8 cellular contexts compared by ENCODE assay signal in genomic region chr2:171811229-171811628, GRCh38.
A peak's percentile ranks its signal among the peaks of the same experiment; 100 is the strongest.
DNase-seq lines count a peak whose midpoint lies in the region; ATAC-seq and TF ChIP-seq lines count a peak whose summit lies in the region.

No MANE protein-coding gene starts in this region.

- H3K27me3 Mint-ChIP-seq in CD4-positive, alpha-beta T cell, result no peaks in the 10 kb centered on the region

- H3K27me3 ChIP-seq in CD4-positive, alpha-beta T cell (ENCODE audit: control insufficient read depth, insufficient read depth, low read length), result no peaks in the 10 kb centered on the region
- H3K27me3 ChIP-seq in hepatocyte, result no peaks in the 10 kb centered on the region

- H2AFZ ChIP-seq in hepatocyte, result no peak overlapping the region

- H3K4me3 Mint-ChIP-seq in CD4-positive, alpha-beta T cell, result no peak overlapping the region
- no peak overlapping the region for H3K4me3 Mint-ChIP-seq in stimulated activated effector memory CD8-positive, alpha-beta T cell treated with anti-CD3 and anti-CD28 coated beads, Interleukin-12 subunit alpha, Interleukin-12 subunit beta, amount 100 ng/mL, for 72 hours

- H3K4me1 Mint-ChIP-seq in CD4-positive, alpha-beta T cell (ENCODE audit: low read depth), result no peaks in the 10 kb centered on the region
- no peaks in the 10 kb centered on the region for H3K4me1 Mint-ChIP-seq in stimulated activated effector memory CD8-positive, alpha-beta T cell treated with anti-CD3 and anti-CD28 coated beads, Interleukin-12 subunit alpha, Interleukin-12 subunit beta, amount 100 ng/mL, for 72 hours

- no peak overlapping the region for H3K27ac Mint-ChIP-seq in CD4-positive, alpha-beta T cell
- no peak overlapping the region for H3K27ac Mint-ChIP-seq in stimulated activated effector memory CD8-positive, alpha-beta T cell treated with anti-CD3 and anti-CD28 coated beads, Interleukin-12 subunit alpha, Interleukin-12 subunit beta, amount 100 ng/mL, for 72 hours

- H3K9me3 Mint-ChIP-seq in CD4-positive, alpha-beta T cell, result no peaks in the 10 kb centered on the region
- no peaks in the 10 kb centered on the region for H3K9me3 Mint-ChIP-seq in stimulated activated effector memory CD8-positive, alpha-beta T cell treated with anti-CD3 and anti-CD28 coated beads, Interleukin-12 subunit alpha, Interleukin-12 subunit beta, amount 100 ng/mL, for 72 hours

- intact Hi-C loops in CD4-positive, alpha-beta T cell (cut with DNase I, micrococcal nuclease), result loop anchor here (1.0 to 5.0 kb wide), 6 partner anchors 104 to 673 kb away; no protein-coding TSS in a partner anchor

- no peak overlapping the region for H3K4me2 ChIP-seq in hepatocyte

- DNase-seq in CD4-positive, alpha-beta T cell, result no peak
- DNase-seq in Jurkat, Clone E6-1 (ENCODE audit: low read depth, low spot score), result peak; percentile 37
- peak; percentile 18 for DNase-seq in hepatocyte (ENCODE audit: low spot score)
- DNase-seq in stimulated activated effector memory CD8-positive, alpha-beta T cell treated with anti-CD3 and anti-CD28 coated beads, Interleukin-12 subunit alpha, Interleukin-12 subunit beta, amount 100 ng/mL, for 72 hours (ENCODE audit: low spot score in 2 of 2), result no peak
- no peak for DNase-seq in activated T-cell treated with anti-CD3 and anti-CD28 coated beads for 4 hours
- DNase-seq in stimulated activated naive CD4-positive, alpha-beta T cell treated with Interleukin-2 at 50 U/mL for 16 hours (lab: John Stamatoyannopoulos, UW), result no peak

- TF ChIP-seq CTCF in CD4-positive, alpha-beta T cell (IDR thresholded peaks at IDR 0.05), result peak; percentile 37
- TF ChIP-seq CTCF in hepatocyte (IDR thresholded peaks at IDR 0.05; ENCODE audit: poor library complexity), result peak; percentile 52

- H3K27ac ChIP-seq in CD4-positive, alpha-beta T cell (ENCODE audit: low read depth, low read length), result no peak overlapping the region
- H3K27ac ChIP-seq in hepatocyte, result no peak overlapping the region

- CTCF ChIA-PET in CD4-positive, alpha-beta T cell (lab: Charles Lee), result interaction anchor here (1.0 kb wide), 1 partner anchor 105 kb away, joined by 3 read pairs; no protein-coding TSS in a partner anchor

- H3K4me1 ChIP-seq in hepatocyte (ENCODE audit: insufficient read depth), result no peaks in the 10 kb centered on the region

- no peak for ATAC-seq in CD4-positive, alpha-beta T cell (ENCODE audit: poor library complexity)
- ATAC-seq in SK-N-SH treated with all-trans-retinoic acid at 6 μM for 48 hours (peak; percentile 69), HG03108 (IDR thresholded peaks at IDR 0.05; ENCODE audit: unreplicated experiment) (no peak)
- no peak for ATAC-seq in stimulated activated effector memory CD8-positive, alpha-beta T cell treated with anti-CD3 and anti-CD28 coated beads, Interleukin-12 subunit alpha, Interleukin-12 subunit beta, amount 100 ng/mL, for 72 hours

- no peaks in the 10 kb centered on the region for H3K79me2 ChIP-seq in hepatocyte

- no peaks in the 10 kb centered on the region for H4K20me1 ChIP-seq in hepatocyte (ENCODE audit: insufficient read depth, poor library complexity, severe bottlenecking)

- no peaks in the 10 kb centered on the region for H3K36me3 ChIP-seq in hepatocyte (replicated peaks; ENCODE audit: insufficient read depth, low read depth)

- no peaks in the 10 kb centered on the region for H3K9me2 ChIP-seq in hepatocyte (replicated peaks; ENCODE audit: insufficient read depth)

- POLR2A ChIA-PET in CD4-positive, alpha-beta T cell (lab: Charles Lee), result no interaction called here

- whole genome bisulfite sequencing in hepatocyte (ENCODE audit: low lambda C conversion rate, missing lambda C conversion rate), result 45% methylated on average over 4 of the region's 4 CpGs

- peaks cover 79% of the 10 kb centered on the region for H3K36me3 Mint-ChIP-seq in CD4-positive, alpha-beta T cell (ENCODE audit: low read depth)
- peaks cover 48% of the 10 kb centered on the region for H3K36me3 Mint-ChIP-seq in stimulated activated effector memory CD8-positive, alpha-beta T cell treated with anti-CD3 and anti-CD28 coated beads, Interleukin-12 subunit alpha, Interleukin-12 subunit beta, amount 100 ng/mL, for 72 hours

- H3K9me3 ChIP-seq in CD4-positive, alpha-beta T cell (ENCODE audit: control insufficient read depth, low read length), result no peaks in the 10 kb centered on the region
- H3K9me3 ChIP-seq in hepatocyte (ENCODE audit: low read depth), result no peaks in the 10 kb centered on the region

- no peak overlapping the region for H3K4me3 ChIP-seq in Jurkat, Clone E6-1 (ENCODE audit: low read length)
- no peak overlapping the region for H3K4me3 ChIP-seq in hepatocyte

TF ChIP-seq in SK-N-SH treated with all-trans-retinoic acid at 6 μM for 48 hours, 23 proteins besides CTCF, POLR2A, EP300 and RAD21:
- TF ChIP-seq CREB5 (CRISPR knock-in tag; IDR thresholded peaks at IDR 0.05; ENCODE audit: low read depth), result no peak
- no peak for TF ChIP-seq GLIS3 (CRISPR knock-in tag; IDR thresholded peaks at IDR 0.05)
- no peak for TF ChIP-seq ZNF70 (CRISPR knock-in tag; IDR thresholded peaks at IDR 0.05)
- TF ChIP-seq OSR1 (CRISPR knock-in tag; IDR thresholded peaks at IDR 0.05), result no peak
- no peak for TF ChIP-seq SNAI2 (CRISPR knock-in tag; IDR thresholded peaks at IDR 0.05)
- TF ChIP-seq ZNF565 (CRISPR knock-in tag; conservative IDR thresholded peaks at IDR 0.05; ENCODE audit: low read depth), result no peak
- TF ChIP-seq CSRNP3 (CRISPR knock-in tag; IDR thresholded peaks at IDR 0.05), result no peak
- TF ChIP-seq ZFP3 (CRISPR knock-in tag; IDR thresholded peaks at IDR 0.05), result no peak
- no peak for TF ChIP-seq BACH2 (CRISPR knock-in tag; IDR thresholded peaks at IDR 0.05; ENCODE audit: borderline replicate concordance)
- no peak for TF ChIP-seq TOX (CRISPR knock-in tag; IDR thresholded peaks at IDR 0.05; ENCODE audit: borderline replicate concordance)
- TF ChIP-seq TCF4 (CRISPR knock-in tag; IDR thresholded peaks at IDR 0.05; ENCODE audit: borderline replicate concordance), result no peak
- no peak for TF ChIP-seq ZC3H10 (CRISPR knock-in tag; IDR thresholded peaks at IDR 0.05)
- TF ChIP-seq RARB (CRISPR knock-in tag; IDR thresholded peaks at IDR 0.05), result no peak
- no peak for TF ChIP-seq ISL1 (CRISPR knock-in tag; IDR thresholded peaks at IDR 0.05)
- TF ChIP-seq CSDC2 (CRISPR knock-in tag; IDR thresholded peaks at IDR 0.05), result no peak
- no peak for TF ChIP-seq PATZ1 (CRISPR knock-in tag; IDR thresholded peaks at IDR 0.05; ENCODE audit: borderline replicate concordance)

Comparison
In these comparisons a context has a peak if more than half of its experiments do, and no peak if none do; other contexts are left out.
1. DNase-seq: peak in Jurkat, Clone E6-1 (single experiment) and hepatocyte (single experiment); none in CD4-positive, alpha-beta T cell (0 of 10), stimulated activated effector memory CD8-positive, alpha-beta T cell treated with anti-CD3 and anti-CD28 coated beads, Interleukin-12 subunit alpha, Interleukin-12 subunit beta, amount 100 ng/mL, for 72 hours (0 of 2), activated T-cell treated with anti-CD3 and anti-CD28 coated beads for 4 hours (single experiment) and stimulated activated naive CD4-positive, alpha-beta T cell treated with Interleukin-2 at 50 U/mL for 16 hours (single experiment).